Comparison of ENCODE assay signal across 24 cellular contexts in genomic region chr1:98555814-98556213, GRCh38.
A peak's percentile ranks its signal among the peaks of the same experiment; 100 is the strongest.
DNase-seq lines count a peak whose midpoint lies in the region; ATAC-seq, FAIRE-seq and TF ChIP-seq lines count a peak whose summit lies in the region.
"Had no signal": no experiment of that assay in that cellular context is flagged by ENCODE, and none has a peak within 500 bp of the region (broad histone marks: within the 10 kb centered on the region; RNA-seq: fewer than 3 reads in every experiment).

No MANE protein-coding gene starts in this region.

- no TSS peak for BruUV-seq in HepG2 (replicated peaks; lab: Mats Ljungman, UMichigan)
- no TSS peak for BruUV-seq in HCT116 (replicated peaks; lab: Mats Ljungman, UMichigan)

- H3K27me3 ChIP-seq in HepG2 (ENCODE audit: control insufficient read depth in 1 of 2, insufficient read depth in 2 of 2, low read length in 2 of 2): no peaks in the 10 kb centered on the region
- H3K27me3 ChIP-seq in right lobe of liver: no peaks in the 10 kb centered on the region
- no peaks in the 10 kb centered on the region for H3K27me3 ChIP-seq in HCT116 (ENCODE audit: insufficient read depth, low read length)
- H3K27me3 ChIP-seq: BE2C, BLaER1 had no signal

- RAD21 ChIA-PET in HCT116 (lab: Charles Lee; ENCODE audit: low non-redundant PET in 1 of 2, low total read pairs in 2 of 2, uncharacterized antibody in 2 of 2, unreplicated experiment in 2 of 2): no interaction called here

- H3K9me3 Mint-ChIP-seq in chondrocyte (ENCODE audit: low read depth): no peaks in the 10 kb centered on the region

- CTCF ChIA-PET in HepG2 (lab: Yijun Ruan, JAX; ENCODE audit: low intra/inter-chr PET ratio, low total read pairs): no interaction called here
- CTCF ChIA-PET in HCT116 (lab: Charles Lee): no interaction called here

- TF ChIP-seq RAD21 in HepG2 (CRISPR knock-in tag; IDR thresholded peaks at IDR 0.05) (no peak), HCT116 (IDR thresholded peaks at IDR 0.05; ENCODE audit: low read depth) (no peak)

- H3K9ac ChIP-seq in HepG2 (ENCODE audit: insufficient read depth, low read depth, low read length) (no peak overlapping the region), HCT116 (ENCODE audit: low read length) (no peak overlapping the region)
- H3K9ac ChIP-seq: BLaER1 had no signal

- TF ChIP-seq EP300 in HepG2 (IDR thresholded peaks at IDR 0.05; ENCODE audit: low read depth in 2 of 2, low read length in 2 of 2): no peak
- TF ChIP-seq EP300 in HepG2 (CRISPR knock-in tag; IDR thresholded peaks at IDR 0.05; ENCODE audit: borderline replicate concordance): no peak

- POLR2A ChIA-PET in HepG2 (lab: Yijun Ruan, JAX) (no interaction called here), HCT116 (lab: Charles Lee) (no interaction called here)

- H3K36me3 Mint-ChIP-seq in chondrocyte (ENCODE audit: low read depth): no peaks in the 10 kb centered on the region
- H3K36me3 Mint-ChIP-seq: CD14-positive monocyte; CD4-positive, alpha-beta memory T cell; CD4-positive, CD25-positive, alpha-beta regulatory T cell; CD8-positive, alpha-beta memory T cell had no signal

- whole genome bisulfite sequencing in HepG2 (ENCODE audit: low lambda C conversion rate): 0% methylated on average over 1 of the region's 1 CpG
- WGBS in right lobe of liver (ENCODE audit: insufficient coverage, low coverage, low lambda C conversion rate, missing lambda C conversion rate): 79% methylated on average over 1 of the region's 1 CpG

- in situ Hi-C loops in HepG2 (cut with HindIII; ENCODE audit: extremely low pct_ligation_motif_present, low pct_unique_long_range_greater_than_20kb): no loop called here

- no peaks in the 10 kb centered on the region for H3K36me3 ChIP-seq in HepG2 (replicated peaks in 1 of 2; ENCODE audit: control insufficient read depth in 1 of 2, insufficient read depth in 2 of 2, low read length in 2 of 2)
- H3K36me3 ChIP-seq in right lobe of liver: no peaks in the 10 kb centered on the region
- no peaks in the 10 kb centered on the region for H3K36me3 ChIP-seq in HCT116 (ENCODE audit: control insufficient read depth in 1 of 2, insufficient read depth in 2 of 2, low read length in 2 of 2)
- H3K36me3 ChIP-seq: BE2C, BLaER1 had no signal

- peaks cover 23% of the 10 kb centered on the region for H3K27me3 Mint-ChIP-seq in chondrocyte (ENCODE audit: low read depth)
- H3K27me3 Mint-ChIP-seq: CD4-positive, CD25-positive, alpha-beta regulatory T cell had no signal

- H3K27ac Mint-ChIP-seq in chondrocyte (ENCODE audit: unreplicated experiment): no peak overlapping the region
- H3K27ac Mint-ChIP-seq: CD14-positive monocyte; CD4-positive, alpha-beta memory T cell; CD4-positive, CD25-positive, alpha-beta regulatory T cell; CD8-positive, alpha-beta memory T cell had no signal

- H3K4me3 ChIP-seq in HepG2 (replicated peaks in 1 of 3; ENCODE audit: insufficient read depth in 1 of 3, low read depth in 2 of 3, low read length in 3 of 3) (no peak overlapping the region), right lobe of liver (no peak overlapping the region), HCT116 (replicated peaks in 1 of 2; ENCODE audit: low read depth in 1 of 2, low read length in 2 of 2) (no peak overlapping the region)
- H3K4me3 ChIP-seq: BLaER1, GM12878 had no signal

- DNase-seq in HepG2 (ENCODE audit: low spot score) (no peak), right lobe of liver (no peak), HCT116 (ENCODE audit: low read depth, low spot score) (no peak), RCC 7860 (ENCODE audit: low spot score) (no peak), frontal cortex (ENCODE audit: low spot score in 2 of 2) (no peak), chondrocyte (ENCODE audit: low spot score) (no peak), Ammon's horn (ENCODE audit: low spot score) (no peak)
- DNase-seq: BE2C; C1 segment of cervical spinal cord; CD8-positive, alpha-beta memory T cell; COR-L47; DMS153; DMS79; DND-41; GDM1 had no signal

- H3K9me2 ChIP-seq in HCT116 (ENCODE audit: insufficient read depth): no peaks in the 10 kb centered on the region

- FAIRE-seq in HepG2 (lab: Jason Lieb, UNC): no peak
- peak; percentile 4 for FAIRE-seq in RCC 7860 (lab: Jason Lieb, UNC)
- FAIRE-seq in frontal cortex (lab: Jason Lieb, UNC): peak; percentile 60
- FAIRE-seq: GM12878, GM12892, GM18507 had no signal

- no peak for ATAC-seq in HepG2
- ATAC-seq in right lobe of liver: no peak
- ATAC-seq in HCT116: no peak
- no peak for ATAC-seq in HG03521 (IDR thresholded peaks at IDR 0.05; ENCODE audit: unreplicated experiment)

- H2AFZ ChIP-seq in HepG2 (ENCODE audit: low read length): no peak overlapping the region
- peak overlapping the region; percentile 44 for H2AFZ ChIP-seq in HCT116 (ENCODE audit: low read depth, low read length, poor library complexity, severe bottlenecking)

- TF ChIP-seq CTCF in HepG2 (CRISPR knock-in tag; IDR thresholded peaks at IDR 0.05): no peak
- no peak for TF ChIP-seq CTCF in right lobe of liver (IDR thresholded peaks at IDR 0.05)
- no peak for TF ChIP-seq CTCF in HCT116 (IDR thresholded peaks at IDR 0.05 in 2 of 3, conservative IDR thresholded peaks at IDR 0.05 in 1 of 3; ENCODE audit: borderline replicate concordance in 1 of 3, insufficient read depth in 1 of 3, low read depth in 2 of 3, low read length in 2 of 3)
- no peak for TF ChIP-seq CTCF in chondrocyte (IDR thresholded peaks at IDR 0.05)

- no peaks in the 10 kb centered on the region for H3K79me2 ChIP-seq in HepG2 (ENCODE audit: insufficient read depth, low read length)
- no peaks in the 10 kb centered on the region for H3K79me2 ChIP-seq in HCT116 (ENCODE audit: insufficient read depth, low read length)

- H3K4me3 Mint-ChIP-seq in chondrocyte (ENCODE audit: unreplicated experiment): no peak overlapping the region
- H3K4me3 Mint-ChIP-seq: CD14-positive monocyte; CD4-positive, alpha-beta memory T cell; CD4-positive, CD25-positive, alpha-beta regulatory T cell; CD8-positive, alpha-beta memory T cell had no signal

- H3K4me1 Mint-ChIP-seq in chondrocyte (ENCODE audit: low read depth): no peaks in the 10 kb centered on the region
- H3K4me1 Mint-ChIP-seq: CD14-positive monocyte; CD4-positive, alpha-beta memory T cell; CD4-positive, CD25-positive, alpha-beta regulatory T cell; CD8-positive, alpha-beta memory T cell had no signal

- no peak overlapping the region for H3K4me2 ChIP-seq in HepG2 (ENCODE audit: low read depth, low read length)
- no peak overlapping the region for H3K4me2 ChIP-seq in HCT116 (ENCODE audit: low read length)
- H3K4me2 ChIP-seq: BLaER1 had no signal

- H3K9me3 ChIP-seq in HepG2 (ENCODE audit: low read length): no peaks in the 10 kb centered on the region
- no peaks in the 10 kb centered on the region for H3K9me3 ChIP-seq in right lobe of liver
- H3K9me3 ChIP-seq in HCT116 (ENCODE audit: control insufficient read depth in 1 of 2, insufficient read depth in 1 of 2, low read depth in 1 of 2, low read length in 2 of 2): no peaks in the 10 kb centered on the region
- H3K9me3 ChIP-seq: BE2C, BLaER1 had no signal

- TF ChIP-seq POLR2A in HepG2 (IDR thresholded peaks at IDR 0.05; ENCODE audit: insufficient read depth in 1 of 2, low read depth in 2 of 2, low read length in 2 of 2) (no peak), right lobe of liver (IDR thresholded peaks at IDR 0.05) (no peak), HCT116 (IDR thresholded peaks at IDR 0.05; ENCODE audit: borderline replicate concordance, extremely low read depth, insufficient read depth, insufficient read length) (no peak)

- intact Hi-C loops in HepG2 (cut with micrococcal nuclease; ENCODE audit: unreplicated experiment) (loop anchor here (5.0 to 10.0 kb wide), 2 partner anchors 109 to 206 kb away; partner anchors contain the start of gene SNX7), right lobe of liver (cut with DNase I) (no loop called here), HCT116 (cut with micrococcal nuclease) (no loop called here)

- H3K27ac ChIP-seq in HepG2 (ENCODE audit: extremely low read length, insufficient read depth, low read length): no peak overlapping the region
- H3K27ac ChIP-seq in right lobe of liver: no peak overlapping the region
- H3K27ac ChIP-seq in HCT116 (ENCODE audit: low read depth, low read length): no peak overlapping the region
- H3K27ac ChIP-seq: 22Rv1, BLaER1 had no signal

- H3K4me1 ChIP-seq in HepG2 (ENCODE audit: insufficient read depth, low read length): no peaks in the 10 kb centered on the region
- no peaks in the 10 kb centered on the region for H3K4me1 ChIP-seq in right lobe of liver
- H3K4me1 ChIP-seq in HCT116 (ENCODE audit: control insufficient read depth in 1 of 2, insufficient read depth in 2 of 2, low read length in 2 of 2): no peaks in the 10 kb centered on the region
- H3K4me1 ChIP-seq: BE2C, BLaER1 had no signal

- no peaks in the 10 kb centered on the region for H4K20me1 ChIP-seq in HepG2 (ENCODE audit: insufficient read depth, low read length)
- H4K20me1 ChIP-seq in HCT116 (ENCODE audit: insufficient read depth): no peaks in the 10 kb centered on the region
- H4K20me1 ChIP-seq: BLaER1 had no signal

TF ChIP-seq in HepG2, 621 proteins besides CTCF, POLR2A, EP300 and RAD21:
- TF ChIP-seq NFE2L2 (IDR thresholded peaks at IDR 0.05; ENCODE audit: low read length): peak; percentile 20; the same call in 1 of the 2 replicates
- TF ChIP-seq HCFC1 (IDR thresholded peaks at IDR 0.05; ENCODE audit: low read depth, low read length): no peak
- peak in 1 of 2 experiments; percentile 60; a peak in 2 of 4 replicates for TF ChIP-seq MAFK (conservative IDR thresholded peaks at IDR 0.05 in 1 of 2, IDR thresholded peaks at IDR 0.05 in 1 of 2; ENCODE audit: low read length in 2 of 2)
TF ChIP-seq in HepG2: peak in this region for 2.
